ENCODE assay signal across 1 cellular context in the genomic region with DNA sequence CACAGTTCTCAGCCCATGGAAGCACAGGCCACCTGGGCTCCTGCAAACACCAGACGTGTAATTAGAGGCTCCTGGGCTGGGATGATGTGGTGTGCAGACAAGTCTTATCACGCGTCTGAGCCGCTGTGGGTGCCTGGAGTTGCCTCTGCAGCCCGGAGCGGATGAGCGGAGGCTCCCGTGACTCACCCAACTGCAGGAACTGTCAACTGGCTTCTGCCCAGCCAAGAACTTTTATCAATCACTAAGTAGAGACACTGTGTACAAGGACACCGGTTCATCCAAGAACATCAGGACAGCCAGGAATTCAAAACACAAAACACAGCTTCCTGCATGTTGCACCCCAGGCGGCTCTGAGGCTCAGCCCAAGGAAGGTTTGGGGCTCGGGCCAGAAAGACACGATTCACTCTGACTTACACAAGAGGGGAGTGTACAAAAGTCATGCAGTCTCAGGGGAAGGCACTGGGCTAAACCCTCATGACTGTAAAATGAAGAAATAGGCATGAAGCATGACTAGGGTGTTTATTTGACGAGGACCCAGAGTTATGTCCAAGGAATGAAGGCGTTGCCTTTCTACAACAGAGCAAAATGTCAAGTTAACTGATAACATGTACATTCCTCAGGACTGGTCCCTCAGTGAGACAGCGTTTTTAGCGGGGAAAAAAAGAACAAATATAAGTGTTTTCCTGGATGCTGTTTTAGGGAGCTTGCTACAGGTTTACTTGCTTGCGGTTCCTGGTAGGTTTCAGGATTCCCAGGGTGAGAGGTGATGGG.
A peak's percentile ranks its signal among the peaks of the same experiment; 100 is the strongest.
TF ChIP-seq lines count a peak whose summit lies in the region.

No MANE protein-coding gene starts in this region.

TF ChIP-seq in HepG2, 621 proteins besides CTCF, POLR2A, EP300 and RAD21 (continued from another document and continues in another):
- TF ChIP-seq, protein P1, sequence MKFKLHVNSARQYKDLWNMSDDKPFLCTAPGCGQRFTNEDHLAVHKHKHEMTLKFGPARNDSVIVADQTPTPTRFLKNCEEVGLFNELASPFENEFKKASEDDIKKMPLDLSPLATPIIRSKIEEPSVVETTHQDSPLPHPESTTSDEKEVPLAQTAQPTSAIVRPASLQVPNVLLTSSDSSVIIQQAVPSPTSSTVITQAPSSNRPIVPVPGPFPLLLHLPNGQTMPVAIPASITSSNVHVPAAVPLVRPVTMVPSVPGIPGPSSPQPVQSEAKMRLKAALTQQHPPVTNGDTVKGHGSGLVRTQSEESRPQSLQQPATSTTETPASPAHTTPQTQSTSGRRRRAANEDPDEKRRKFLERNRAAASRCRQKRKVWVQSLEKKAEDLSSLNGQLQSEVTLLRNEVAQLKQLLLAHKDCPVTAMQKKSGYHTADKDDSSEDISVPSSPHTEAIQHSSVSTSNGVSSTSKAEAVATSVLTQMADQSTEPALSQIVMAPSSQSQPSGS (CRISPR knock-in tag; IDR thresholded peaks at IDR 0.05) = no peak
- TF ChIP-seq GZF1 (CRISPR knock-in tag; IDR thresholded peaks at IDR 0.05) (no peak), FOXA1 (IDR thresholded peaks at IDR 0.05) (no peak), FOXA1 (CRISPR knock-in tag; IDR thresholded peaks at IDR 0.05) (0 out of 2 replicates have a peak, but pooled peaks have one; percentile 21), GFI1 (CRISPR knock-in tag; IDR thresholded peaks at IDR 0.05; ENCODE audit: borderline replicate concordance) (no peak), MIER2 (CRISPR knock-in tag; IDR thresholded peaks at IDR 0.05) (no peak), ZC3H4 (CRISPR knock-in tag; IDR thresholded peaks at IDR 0.05; ENCODE audit: borderline replicate concordance) (no peak), E2F1 (CRISPR knock-in tag; IDR thresholded peaks at IDR 0.05) (no peak), ZNF3 (CRISPR knock-in tag; IDR thresholded peaks at IDR 0.05) (no peak), HES4 (CRISPR knock-in tag; IDR thresholded peaks at IDR 0.05; ENCODE audit: borderline replicate concordance) (no peak), TP53 (CRISPR knock-in tag; conservative IDR thresholded peaks at IDR 0.05) (no peak), SNRNP70 (IDR thresholded peaks at IDR 0.05; ENCODE audit: low read depth, low read length) (no peak), ZC3H13 (CRISPR knock-in tag; IDR thresholded peaks at IDR 0.05) (peak; percentile 51), CREB1 (IDR thresholded peaks at IDR 0.05) (no peak), CREB1 (CRISPR knock-in tag; IDR thresholded peaks at IDR 0.05) (peak; percentile 51), ZNF24 (IDR thresholded peaks at IDR 0.05) (0 out of 2 replicates have a peak, but pooled peaks have one; percentile 28), ESRRA (CRISPR knock-in tag; IDR thresholded peaks at IDR 0.05; ENCODE audit: low read depth) (no peak), DR1 (CRISPR knock-in tag; IDR thresholded peaks at IDR 0.05) (no peak), SMC3 (IDR thresholded peaks at IDR 0.05; ENCODE audit: low read length) (no peak), ZNF382 (CRISPR knock-in tag; IDR thresholded peaks at IDR 0.05; ENCODE audit: borderline replicate concordance) (no peak), ZNF333 (CRISPR knock-in tag; IDR thresholded peaks at IDR 0.05; ENCODE audit: borderline replicate concordance) (no peak), ZFP37 (CRISPR knock-in tag; IDR thresholded peaks at IDR 0.05; ENCODE audit: borderline replicate concordance) (no peak), KLF12 (CRISPR knock-in tag; IDR thresholded peaks at IDR 0.05; ENCODE audit: borderline replicate concordance) (no peak), NRL (CRISPR knock-in tag; IDR thresholded peaks at IDR 0.05; ENCODE audit: borderline replicate concordance) (no peak), ZNF713 (CRISPR knock-in tag; IDR thresholded peaks at IDR 0.05) (no peak), SALL1 (CRISPR knock-in tag; IDR thresholded peaks at IDR 0.05) (peak; percentile 23; the same call in 1 of the 2 replicates), ZNF7 (CRISPR knock-in tag; IDR thresholded peaks at IDR 0.05) (no peak), BRD4 (CRISPR knock-in tag; IDR thresholded peaks at IDR 0.05) (no peak), DNMT1 (CRISPR knock-in tag; IDR thresholded peaks at IDR 0.05) (no peak), ASH2L (IDR thresholded peaks at IDR 0.05; ENCODE audit: insufficient read length, low read depth, low read length) (no peak), ONECUT2 (CRISPR knock-in tag; IDR thresholded peaks at IDR 0.05) (no peak), ZNF761 (CRISPR knock-in tag; conservative IDR thresholded peaks at IDR 0.05) (no peak), EEA1 (CRISPR knock-in tag; IDR thresholded peaks at IDR 0.05; ENCODE audit: borderline replicate concordance) (no peak), ZNF383 (CRISPR knock-in tag; IDR thresholded peaks at IDR 0.05; ENCODE audit: borderline replicate concordance) (no peak), KLF11 (CRISPR knock-in tag; IDR thresholded peaks at IDR 0.05) (no peak), THAP8 (CRISPR knock-in tag; IDR thresholded peaks at IDR 0.05; ENCODE audit: borderline replicate concordance) (no peak), MTF1 (CRISPR knock-in tag; IDR thresholded peaks at IDR 0.05) (no peak), ZNF18 (CRISPR knock-in tag; IDR thresholded peaks at IDR 0.05; ENCODE audit: insufficient replicate concordance) (no peak), ZBTB8A (CRISPR knock-in tag; IDR thresholded peaks at IDR 0.05; ENCODE audit: borderline replicate concordance, low read depth) (no peak), CBX5 (CRISPR knock-in tag; IDR thresholded peaks at IDR 0.05; ENCODE audit: borderline replicate concordance) (no peak), ZNF468 (CRISPR knock-in tag; IDR thresholded peaks at IDR 0.05) (no peak), CC2D1A (CRISPR knock-in tag; IDR thresholded peaks at IDR 0.05) (no peak), FOXO1 (CRISPR knock-in tag; IDR thresholded peaks at IDR 0.05) (no peak), ZNF12 (CRISPR knock-in tag; IDR thresholded peaks at IDR 0.05) (no peak), SETDB1 (CRISPR knock-in tag; IDR thresholded peaks at IDR 0.05; ENCODE audit: borderline replicate concordance) (no peak), SMAD9 (CRISPR knock-in tag; IDR thresholded peaks at IDR 0.05) (no peak), THYN1 (CRISPR knock-in tag; IDR thresholded peaks at IDR 0.05; ENCODE audit: borderline replicate concordance, low read depth) (no peak), ZNF749 (CRISPR knock-in tag; IDR thresholded peaks at IDR 0.05; ENCODE audit: borderline replicate concordance) (no peak), MAFK (conservative IDR thresholded peaks at IDR 0.05 in 1 of 2, IDR thresholded peaks at IDR 0.05 in 1 of 2; ENCODE audit: low read length in 2 of 2) (peak in 1 of 2 experiments; percentile 5; a peak in 1 of 4 replicates), ZNF558 (CRISPR knock-in tag; IDR thresholded peaks at IDR 0.05; ENCODE audit: borderline replicate concordance) (no peak), CHCHD3 (CRISPR knock-in tag; IDR thresholded peaks at IDR 0.05) (no peak), ZNF567 (CRISPR knock-in tag; IDR thresholded peaks at IDR 0.05; ENCODE audit: borderline replicate concordance) (no peak), ADNP (CRISPR knock-in tag; IDR thresholded peaks at IDR 0.05) (no peak), MXI1 (IDR thresholded peaks at IDR 0.05; ENCODE audit: borderline replicate concordance, low read depth, low read length) (no peak), TRIM24 (CRISPR knock-in tag; IDR thresholded peaks at IDR 0.05) (no peak), ZSCAN30 (CRISPR knock-in tag; IDR thresholded peaks at IDR 0.05) (no peak), ZNF337 (CRISPR knock-in tag; IDR thresholded peaks at IDR 0.05; ENCODE audit: borderline replicate concordance, low read depth) (no peak), NFE2 (CRISPR knock-in tag; IDR thresholded peaks at IDR 0.05) (no peak), EED (CRISPR knock-in tag; IDR thresholded peaks at IDR 0.05) (no peak), ZNF33A (CRISPR knock-in tag; IDR thresholded peaks at IDR 0.05; ENCODE audit: borderline replicate concordance) (no peak)
- TF ChIP-seq, protein P2, sequence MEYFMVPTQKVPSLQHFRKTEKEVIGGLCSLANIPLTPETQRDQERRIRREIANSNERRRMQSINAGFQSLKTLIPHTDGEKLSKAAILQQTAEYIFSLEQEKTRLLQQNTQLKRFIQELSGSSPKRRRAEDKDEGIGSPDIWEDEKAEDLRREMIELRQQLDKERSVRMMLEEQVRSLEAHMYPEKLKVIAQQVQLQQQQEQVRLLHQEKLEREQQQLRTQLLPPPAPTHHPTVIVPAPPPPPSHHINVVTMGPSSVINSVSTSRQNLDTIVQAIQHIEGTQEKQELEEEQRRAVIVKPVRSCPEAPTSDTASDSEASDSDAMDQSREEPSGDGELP (IDR thresholded peaks at IDR 0.05; ENCODE audit: borderline replicate concordance, low read depth) = no peak
- TF ChIP-seq, protein P3, sequence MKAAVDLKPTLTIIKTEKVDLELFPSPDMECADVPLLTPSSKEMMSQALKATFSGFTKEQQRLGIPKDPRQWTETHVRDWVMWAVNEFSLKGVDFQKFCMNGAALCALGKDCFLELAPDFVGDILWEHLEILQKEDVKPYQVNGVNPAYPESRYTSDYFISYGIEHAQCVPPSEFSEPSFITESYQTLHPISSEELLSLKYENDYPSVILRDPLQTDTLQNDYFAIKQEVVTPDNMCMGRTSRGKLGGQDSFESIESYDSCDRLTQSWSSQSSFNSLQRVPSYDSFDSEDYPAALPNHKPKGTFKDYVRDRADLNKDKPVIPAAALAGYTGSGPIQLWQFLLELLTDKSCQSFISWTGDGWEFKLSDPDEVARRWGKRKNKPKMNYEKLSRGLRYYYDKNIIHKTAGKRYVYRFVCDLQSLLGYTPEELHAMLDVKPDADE (CRISPR knock-in tag; IDR thresholded peaks at IDR 0.05) = no peak
- TF ChIP-seq, protein P4, sequence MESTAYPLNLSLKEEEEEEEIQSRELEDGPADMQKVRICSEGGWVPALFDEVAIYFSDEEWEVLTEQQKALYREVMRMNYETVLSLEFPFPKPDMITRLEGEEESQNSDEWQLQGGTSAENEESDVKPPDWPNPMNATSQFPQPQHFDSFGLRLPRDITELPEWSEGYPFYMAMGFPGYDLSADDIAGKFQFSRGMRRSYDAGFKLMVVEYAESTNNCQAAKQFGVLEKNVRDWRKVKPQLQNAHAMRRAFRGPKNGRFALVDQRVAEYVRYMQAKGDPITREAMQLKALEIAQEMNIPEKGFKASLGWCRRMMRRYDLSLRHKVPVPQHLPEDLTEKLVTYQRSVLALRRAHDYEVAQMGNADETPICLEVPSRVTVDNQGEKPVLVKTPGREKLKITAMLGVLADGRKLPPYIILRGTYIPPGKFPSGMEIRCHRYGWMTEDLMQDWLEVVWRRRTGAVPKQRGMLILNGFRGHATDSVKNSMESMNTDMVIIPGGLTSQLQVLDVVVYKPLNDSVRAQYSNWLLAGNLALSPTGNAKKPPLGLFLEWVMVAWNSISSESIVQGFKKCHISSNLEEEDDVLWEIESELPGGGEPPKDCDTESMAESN (CRISPR knock-in tag; conservative IDR thresholded peaks at IDR 0.05) = no peak
- TF ChIP-seq, protein P5, sequence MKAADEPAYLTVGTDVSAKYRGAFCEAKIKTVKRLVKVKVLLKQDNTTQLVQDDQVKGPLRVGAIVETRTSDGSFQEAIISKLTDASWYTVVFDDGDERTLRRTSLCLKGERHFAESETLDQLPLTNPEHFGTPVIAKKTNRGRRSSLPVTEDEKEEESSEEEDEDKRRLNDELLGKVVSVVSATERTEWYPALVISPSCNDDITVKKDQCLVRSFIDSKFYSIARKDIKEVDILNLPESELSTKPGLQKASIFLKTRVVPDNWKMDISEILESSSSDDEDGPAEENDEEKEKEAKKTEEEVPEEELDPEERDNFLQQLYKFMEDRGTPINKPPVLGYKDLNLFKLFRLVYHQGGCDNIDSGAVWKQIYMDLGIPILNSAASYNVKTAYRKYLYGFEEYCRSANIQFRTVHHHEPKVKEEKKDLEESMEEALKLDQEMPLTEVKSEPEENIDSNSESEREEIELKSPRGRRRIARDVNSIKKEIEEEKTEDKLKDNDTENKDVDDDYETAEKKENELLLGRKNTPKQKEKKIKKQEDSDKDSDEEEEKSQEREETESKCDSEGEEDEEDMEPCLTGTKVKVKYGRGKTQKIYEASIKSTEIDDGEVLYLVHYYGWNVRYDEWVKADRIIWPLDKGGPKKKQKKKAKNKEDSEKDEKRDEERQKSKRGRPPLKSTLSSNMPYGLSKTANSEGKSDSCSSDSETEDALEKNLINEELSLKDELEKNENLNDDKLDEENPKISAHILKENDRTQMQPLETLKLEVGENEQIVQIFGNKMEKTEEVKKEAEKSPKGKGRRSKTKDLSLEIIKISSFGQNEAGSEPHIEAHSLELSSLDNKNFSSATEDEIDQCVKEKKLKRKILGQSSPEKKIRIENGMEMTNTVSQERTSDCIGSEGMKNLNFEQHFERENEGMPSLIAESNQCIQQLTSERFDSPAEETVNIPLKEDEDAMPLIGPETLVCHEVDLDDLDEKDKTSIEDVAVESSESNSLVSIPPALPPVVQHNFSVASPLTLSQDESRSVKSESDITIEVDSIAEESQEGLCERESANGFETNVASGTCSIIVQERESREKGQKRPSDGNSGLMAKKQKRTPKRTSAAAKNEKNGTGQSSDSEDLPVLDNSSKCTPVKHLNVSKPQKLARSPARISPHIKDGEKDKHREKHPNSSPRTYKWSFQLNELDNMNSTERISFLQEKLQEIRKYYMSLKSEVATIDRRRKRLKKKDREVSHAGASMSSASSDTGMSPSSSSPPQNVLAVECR (CRISPR knock-in tag; IDR thresholded peaks at IDR 0.05; ENCODE audit: borderline replicate concordance) = no peak
